8 cellular contexts compared by ENCODE assay signal in genomic region chr7:28020302-28020940, GRCh38.
DNase-seq lines count a peak whose midpoint lies in the region; ATAC-seq and TF ChIP-seq lines count a peak whose summit lies in the region.

No MANE protein-coding gene starts in this region.

- H3K27ac Mint-ChIP-seq in stimulated activated effector memory CD8-positive, alpha-beta T cell treated with anti-CD3 and anti-CD28 coated beads, Interleukin-12 subunit alpha, Interleukin-12 subunit beta, amount 100 ng/mL, for 72 hours = no peak overlapping the region

- H3K9me3 Mint-ChIP-seq in stimulated activated effector memory CD8-positive, alpha-beta T cell treated with anti-CD3 and anti-CD28 coated beads, Interleukin-12 subunit alpha, Interleukin-12 subunit beta, amount 100 ng/mL, for 72 hours = no peaks in the 10 kb centered on the region

- no peaks in the 10 kb centered on the region for H3K9me3 ChIP-seq in liver (ENCODE audit: control insufficient read depth in 4 of 4, low read length in 3 of 4)

- H3K36me3 Mint-ChIP-seq in stimulated activated effector memory CD8-positive, alpha-beta T cell treated with anti-CD3 and anti-CD28 coated beads, Interleukin-12 subunit alpha, Interleukin-12 subunit beta, amount 100 ng/mL, for 72 hours = peaks cover 5% of the 10 kb centered on the region

- H3K4me3 ChIP-seq in liver (ENCODE audit: low read depth in 1 of 3, low read length in 3 of 3) = no peak overlapping the region

- peak; percentile 91 for TF ChIP-seq CTCF in liver (IDR thresholded peaks at IDR 0.05; ENCODE audit: low read depth, low read length, missing input control)

- no peaks in the 10 kb centered on the region for H3K27me3 ChIP-seq in liver (ENCODE audit: control insufficient read depth in 4 of 4, insufficient read depth in 4 of 4, low read length in 3 of 4)

- DNase-seq in stimulated activated CD4-positive, alpha-beta T cell treated with anti-CD3 and anti-CD28 coated beads, Interleukin-12 subunit alpha, Interleukin-12 subunit beta, amount 100 ng/mL, for 48 hours (ENCODE audit: low read depth in 2 of 3, low spot score in 1 of 3) = peak in 2 of 3 donors; percentile 9 to 45
- DNase-seq in stimulated activated CD4-positive, alpha-beta T cell treated with anti-CD3 and anti-CD28 coated beads, Interleukin-12 subunit alpha, Interleukin-12 subunit beta, amount 100 ng/mL, for 4 hours = no peak
- DNase-seq in NCI-H2029 (lab: John Stamatoyannopoulos, UW) (peak; percentile 68), T1000 (lab: John Stamatoyannopoulos, UW) (peak; percentile 33), dedifferentiated amniotic fluid mesenchymal stem cell (ENCODE audit: extremely low spot score) (peak; percentile 72)
- DNase-seq in stimulated activated effector memory CD8-positive, alpha-beta T cell treated with anti-CD3 and anti-CD28 coated beads, Interleukin-12 subunit alpha, Interleukin-12 subunit beta, amount 100 ng/mL, for 72 hours (ENCODE audit: low spot score in 2 of 2) = peak; percentile 16 to 65

- peak; percentile 55 for ATAC-seq in HG02870 (IDR thresholded peaks at IDR 0.05; ENCODE audit: unreplicated experiment)
- peak; percentile 84 for ATAC-seq in stimulated activated effector memory CD8-positive, alpha-beta T cell treated with anti-CD3 and anti-CD28 coated beads, Interleukin-12 subunit alpha, Interleukin-12 subunit beta, amount 100 ng/mL, for 72 hours

- peaks cover 44% of the 10 kb centered on the region for H3K4me1 Mint-ChIP-seq in stimulated activated effector memory CD8-positive, alpha-beta T cell treated with anti-CD3 and anti-CD28 coated beads, Interleukin-12 subunit alpha, Interleukin-12 subunit beta, amount 100 ng/mL, for 72 hours

- TF ChIP-seq RAD21 in liver (IDR thresholded peaks at IDR 0.05) = peak; percentile 96 to 98

- peaks cover 0 to 3% (median 1%) of the 10 kb centered on the region in 4 donors for H3K4me1 ChIP-seq in liver (ENCODE audit: control insufficient read depth in 4 of 4, insufficient read depth in 4 of 4, low read length in 3 of 4)

- H3K4me3 Mint-ChIP-seq in stimulated activated effector memory CD8-positive, alpha-beta T cell treated with anti-CD3 and anti-CD28 coated beads, Interleukin-12 subunit alpha, Interleukin-12 subunit beta, amount 100 ng/mL, for 72 hours = no peak overlapping the region

- H3K9ac ChIP-seq in liver (ENCODE audit: low read depth in 1 of 2, low read length in 2 of 2) = peak overlapping the region in 1 of 2 donors; percentile 30

- no peaks in the 10 kb centered on the region for H3K36me3 ChIP-seq in liver (ENCODE audit: control insufficient read depth in 4 of 4, insufficient read depth in 3 of 4, low read depth in 1 of 4, low read length in 3 of 4)

- H3K27ac ChIP-seq in liver (ENCODE audit: low read depth in 1 of 2, low read length in 2 of 2) = no peak overlapping the region

- 23% methylated on average over 12 of the region's 12 CpGs for WGBS in liver

TF ChIP-seq in liver, 16 proteins besides CTCF, POLR2A, EP300 and RAD21:
- TF ChIP-seq MAX (IDR thresholded peaks at IDR 0.05) (no peak), NR2F2 (IDR thresholded peaks at IDR 0.05) (peak; percentile 59)
